Comparison of ENCODE assay signal across 8 cellular contexts in the genomic region with DNA sequence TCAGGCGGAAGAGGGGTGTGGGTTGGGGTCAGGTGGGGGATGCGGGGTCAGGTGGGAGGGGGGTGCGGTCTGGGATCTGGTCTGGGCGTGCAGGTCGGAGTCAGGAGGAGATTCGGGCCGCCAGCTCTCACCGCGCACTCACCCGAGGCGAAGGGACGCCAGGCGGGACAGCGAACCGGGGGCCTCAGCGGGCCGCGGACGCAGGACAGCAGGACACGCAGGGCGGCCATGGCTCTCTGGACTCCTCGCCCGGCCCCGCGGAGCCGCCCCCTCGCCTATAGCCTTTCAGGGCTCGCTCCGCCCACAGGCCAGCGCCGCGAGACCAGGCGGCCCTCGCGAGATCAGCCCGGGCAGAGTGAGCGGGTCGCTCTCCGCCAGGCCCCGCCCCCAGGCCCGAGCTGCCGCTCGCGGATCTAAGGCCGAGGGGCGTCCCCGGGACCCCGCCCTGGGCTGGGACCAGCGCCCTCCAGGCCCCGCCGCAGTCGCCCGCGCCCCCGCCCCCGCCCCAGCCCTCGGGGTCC. TPM values are rescaled to one million over a fixed set of nuclear protein-coding genes. Genes with fewer than 3 reads are reported as not detected.
DNase-seq lines count a peak whose midpoint lies in the region; ATAC-seq and TF ChIP-seq lines count a peak whose summit lies in the region.

A gene (minus strand): TSS at position 251 of the 521 bp plus-strand sequence. CDS start 21 bp downstream, at position 230.

- peak within 1 kb of the TSS; percentile 94 for H3K4me3 Mint-ChIP-seq in activated T-helper 2 cell treated with anti-CD3 and anti-CD28 coated beads, Interferon-gamma antibody, Interleukin-2, Interleukin-4, amounts not matched to agents 10 μg/mL and 5 μg/mL and 100 μg/mL, durations not matched to agents 14 hours and 24 hours and 36 hours (ENCODE audit: low read depth)
- peak within 1 kb of the TSS; percentile 89 for H3K4me3 Mint-ChIP-seq in natural killer cell treated with Interleukin-12 subunit alpha and Interleukin-12 subunit beta and Interleukin-15 and Interleukin-18, amount 100 ng/mL, for 72 hours

- peaks cover 5% of the 10 kb centered on the region; the same call in 1 of the 2 replicates for H3F3A ChIP-seq in DOHH2 (ENCODE audit: control insufficient read depth, insufficient read depth)

- peak within 1 kb of the TSS; percentile 86 for H3K27ac Mint-ChIP-seq in activated T-helper 2 cell treated with anti-CD3 and anti-CD28 coated beads, Interferon-gamma antibody, Interleukin-2, Interleukin-4, amounts not matched to agents 10 μg/mL and 5 μg/mL and 100 μg/mL, durations not matched to agents 14 hours and 24 hours and 36 hours
- H3K27ac Mint-ChIP-seq in natural killer cell treated with Interleukin-12 subunit alpha and Interleukin-12 subunit beta and Interleukin-15 and Interleukin-18, amount 100 ng/mL, for 72 hours: peak within 1 kb of the TSS; percentile 11 to 72

- H3K9me3 ChIP-seq in DOHH2 (ENCODE audit: control insufficient read depth, insufficient read depth, low read length) (no peaks in the 10 kb centered on the region), RWPE2 (ENCODE audit: severe bottlenecking) (no peaks in the 10 kb centered on the region)

- peak; percentile 99 for ATAC-seq in RWPE2 (ENCODE audit: low read depth)
- peak; percentile 99 for ATAC-seq in natural killer cell treated with Interleukin-12 subunit alpha and Interleukin-12 subunit beta and Interleukin-15 and Interleukin-18, amount 100 ng/mL, for 72 hours

- H3K9me3 Mint-ChIP-seq in activated T-helper 2 cell treated with anti-CD3 and anti-CD28 coated beads, Interferon-gamma antibody, Interleukin-2, Interleukin-4, amounts not matched to agents 10 μg/mL and 5 μg/mL and 100 μg/mL, durations not matched to agents 14 hours and 24 hours and 36 hours: no peaks in the 10 kb centered on the region
- H3K9me3 Mint-ChIP-seq in natural killer cell treated with Interleukin-12 subunit alpha and Interleukin-12 subunit beta and Interleukin-15 and Interleukin-18, amount 100 ng/mL, for 72 hours: no peaks in the 10 kb centered on the region

- H3K27me3 Mint-ChIP-seq in activated T-helper 2 cell treated with anti-CD3 and anti-CD28 coated beads, Interferon-gamma antibody, Interleukin-2, Interleukin-4, amounts not matched to agents 10 μg/mL and 5 μg/mL and 100 μg/mL, durations not matched to agents 14 hours and 24 hours and 36 hours (ENCODE audit: low read depth): peaks cover 5% of the 10 kb centered on the region
- H3K27me3 Mint-ChIP-seq in natural killer cell treated with Interleukin-12 subunit alpha and Interleukin-12 subunit beta and Interleukin-15 and Interleukin-18, amount 100 ng/mL, for 72 hours: no peaks in the 10 kb centered on the region

- no peaks in the 10 kb centered on the region; the same call in 1 of the 2 replicates for H3K36me3 ChIP-seq in DOHH2 (ENCODE audit: control insufficient read depth, low read length)
- H3K36me3 ChIP-seq in RWPE2 (ENCODE audit: low read depth): peaks cover 10% of the 10 kb centered on the region

- H3K4me1 Mint-ChIP-seq in activated T-helper 2 cell treated with anti-CD3 and anti-CD28 coated beads, Interferon-gamma antibody, Interleukin-2, Interleukin-4, amounts not matched to agents 10 μg/mL and 5 μg/mL and 100 μg/mL, durations not matched to agents 14 hours and 24 hours and 36 hours (ENCODE audit: low read depth): peaks cover 9% of the 10 kb centered on the region
- H3K4me1 Mint-ChIP-seq in natural killer cell treated with Interleukin-12 subunit alpha and Interleukin-12 subunit beta and Interleukin-15 and Interleukin-18, amount 100 ng/mL, for 72 hours (ENCODE audit: low read depth in 2 of 2): peaks cover 6 to 9% of the 10 kb centered on the region in 2 donors

- TF ChIP-seq CTCF in DOHH2 (IDR thresholded peaks at IDR 0.05; ENCODE audit: low read depth, low read length, poor library complexity, severe bottlenecking): no peak
- TF ChIP-seq CTCF in LNCaP clone FGC (IDR thresholded peaks at IDR 0.05; ENCODE audit: control insufficient read depth, extremely low read depth, insufficient read depth): no peak
- no peak for TF ChIP-seq CTCF in RWPE2 (IDR thresholded peaks at IDR 0.05; ENCODE audit: poor library complexity, severe bottlenecking)

- 0 out of 2 replicates have a peak, but pooled peaks cover 6% of the 10 kb centered on the region for H3K27me3 ChIP-seq in DOHH2 (ENCODE audit: control insufficient read depth, low read length)
- no peaks in the 10 kb centered on the region for H3K27me3 ChIP-seq in RWPE2 (ENCODE audit: insufficient read depth, poor library complexity, severe bottlenecking)

- H3K4me1 ChIP-seq in DOHH2 (ENCODE audit: control insufficient read depth, low read length): peaks cover 16% of the 10 kb centered on the region
- H3K4me1 ChIP-seq in RWPE2 (ENCODE audit: insufficient read depth, poor library complexity, severe bottlenecking): peaks cover 5% of the 10 kb centered on the region

- intact Hi-C loops in activated T-helper 2 cell treated with anti-CD3 and anti-CD28 coated beads, Interferon-gamma antibody, Interleukin-2, Interleukin-4, amounts not matched to agents 10 μg/mL and 5 μg/mL and 100 μg/mL, durations not matched to agents 14 hours and 24 hours and 36 hours (cut with micrococcal nuclease): loop anchor here (1.0 kb wide), 1 partner anchor 16 kb away; no protein-coding TSS in a partner anchor

- DNase-seq in H4 (ENCODE audit: low spot score) (peak; percentile 87), LNCaP clone FGC (ENCODE audit: low read depth) (peak; percentile 63), RWPE2 (ENCODE audit: low spot score) (peak; percentile 91), fibroblast of peridontal ligament (ENCODE audit: extremely low read depth) (peak; percentile 82)
- peak; percentile 92 for DNase-seq in activated T-helper 2 cell treated with anti-CD3 and anti-CD28 coated beads, Interferon-gamma antibody, Interleukin-2, Interleukin-4, amounts not matched to agents 10 μg/mL and 5 μg/mL and 100 μg/mL, durations not matched to agents 14 hours and 24 hours and 36 hours (ENCODE audit: low spot score)
- peak; percentile 98 for DNase-seq in natural killer cell treated with Interleukin-12 subunit alpha and Interleukin-12 subunit beta and Interleukin-15 and Interleukin-18, amount 100 ng/mL, for 72 hours (ENCODE audit: low spot score)
- DNase-seq in stimulated activated naive CD4-positive, alpha-beta T cell treated with Interleukin-2 at 50 U/mL for 16 hours (lab: John Stamatoyannopoulos, UW): peak; percentile 89

- H3K4me3 ChIP-seq in DOHH2 (ENCODE audit: low read length): peak within 1 kb of the TSS; percentile 83
- peak within 1 kb of the TSS; percentile 69 for H3K4me3 ChIP-seq in LNCaP clone FGC (ENCODE audit: low read depth, low read length)
- H3K4me3 ChIP-seq in RWPE2 (ENCODE audit: severe bottlenecking): peak within 1 kb of the TSS; percentile 51

- H4K20me1 ChIP-seq in DOHH2 (ENCODE audit: control insufficient read depth, insufficient read depth, low read depth, low read length): no peaks in the 10 kb centered on the region

- no peaks in the 10 kb centered on the region for H3K9me2 ChIP-seq in DOHH2 (replicated peaks; ENCODE audit: control insufficient read depth, low read length)

- H3K79me2 ChIP-seq in DOHH2 (ENCODE audit: control insufficient read depth, low read length): no peaks in the 10 kb centered on the region

- H3K27ac ChIP-seq in DOHH2 (ENCODE audit: low read depth, low read length): no peak within 1 kb of the TSS
- H3K27ac ChIP-seq in RWPE2 (ENCODE audit: poor library complexity, severe bottlenecking): peak within 1 kb of the TSS; percentile 38

- peaks cover 17% of the 10 kb centered on the region for H3K36me3 Mint-ChIP-seq in activated T-helper 2 cell treated with anti-CD3 and anti-CD28 coated beads, Interferon-gamma antibody, Interleukin-2, Interleukin-4, amounts not matched to agents 10 μg/mL and 5 μg/mL and 100 μg/mL, durations not matched to agents 14 hours and 24 hours and 36 hours (ENCODE audit: low read depth)
- H3K36me3 Mint-ChIP-seq in natural killer cell treated with Interleukin-12 subunit alpha and Interleukin-12 subunit beta and Interleukin-15 and Interleukin-18, amount 100 ng/mL, for 72 hours: no peaks in the 10 kb centered on the region

- peak within 1 kb of the TSS; percentile 68 for H3K4me2 ChIP-seq in DOHH2 (ENCODE audit: low read length)

RNA-seq across cellular contexts. Expression of the gene that starts here (rescaled TPM):
- total RNA-seq in H4 (2014; rRNA removed; shearing (Covaris generic)): 148 and 156 TPM in 2 replicates
- 74.2 and 74.8 TPM in 2 replicates for total RNA-seq in activated T-helper 2 cell treated with anti-CD3 and anti-CD28 coated beads, Interferon-gamma antibody, Interleukin-2, Interleukin-4, amounts not matched to agents 10 μg/mL and 5 μg/mL and 100 μg/mL, durations not matched to agents 14 hours and 24 hours and 36 hours
- total RNA-seq in natural killer cell treated with Interleukin-12 subunit alpha and Interleukin-12 subunit beta and Interleukin-15 and Interleukin-18, amount 100 ng/mL, for 72 hours: 10 to 100 TPM; 44.5 to 52.7 TPM
